ENCODE assay signal across 1 cellular context in genomic region chr18:72866901-72867701, GRCh38.
TF ChIP-seq lines count a peak whose summit lies in the region.

No MANE protein-coding gene starts in this region.

TF ChIP-seq in GM23338, 12 proteins besides CTCF, POLR2A, EP300 and RAD21 (continued from another document):
- no peak for TF ChIP-seq ZNF462 (CRISPR knock-in tag; IDR thresholded peaks at IDR 0.05)
- no peak for TF ChIP-seq EZH2 (IDR thresholded peaks at IDR 0.05; ENCODE audit: low read depth, unreplicated experiment)
- no peak for TF ChIP-seq REST (IDR thresholded peaks at IDR 0.05; ENCODE audit: unreplicated experiment)
- no peak for TF ChIP-seq ZNF331 (CRISPR knock-in tag; IDR thresholded peaks at IDR 0.05; ENCODE audit: low read depth)
- no peak for TF ChIP-seq STAT1 (IDR thresholded peaks at IDR 0.05; ENCODE audit: unreplicated experiment)
- TF ChIP-seq POLR2AphosphoS5 (IDR thresholded peaks at IDR 0.05; ENCODE audit: low read depth): no peak; the same call in 1 of the 2 replicates
- TF ChIP-seq ZNF114 (CRISPR knock-in tag; IDR thresholded peaks at IDR 0.05): no peak
TF ChIP-seq in GM23338: peak in this region for 0.
